In the genomic region with DNA sequence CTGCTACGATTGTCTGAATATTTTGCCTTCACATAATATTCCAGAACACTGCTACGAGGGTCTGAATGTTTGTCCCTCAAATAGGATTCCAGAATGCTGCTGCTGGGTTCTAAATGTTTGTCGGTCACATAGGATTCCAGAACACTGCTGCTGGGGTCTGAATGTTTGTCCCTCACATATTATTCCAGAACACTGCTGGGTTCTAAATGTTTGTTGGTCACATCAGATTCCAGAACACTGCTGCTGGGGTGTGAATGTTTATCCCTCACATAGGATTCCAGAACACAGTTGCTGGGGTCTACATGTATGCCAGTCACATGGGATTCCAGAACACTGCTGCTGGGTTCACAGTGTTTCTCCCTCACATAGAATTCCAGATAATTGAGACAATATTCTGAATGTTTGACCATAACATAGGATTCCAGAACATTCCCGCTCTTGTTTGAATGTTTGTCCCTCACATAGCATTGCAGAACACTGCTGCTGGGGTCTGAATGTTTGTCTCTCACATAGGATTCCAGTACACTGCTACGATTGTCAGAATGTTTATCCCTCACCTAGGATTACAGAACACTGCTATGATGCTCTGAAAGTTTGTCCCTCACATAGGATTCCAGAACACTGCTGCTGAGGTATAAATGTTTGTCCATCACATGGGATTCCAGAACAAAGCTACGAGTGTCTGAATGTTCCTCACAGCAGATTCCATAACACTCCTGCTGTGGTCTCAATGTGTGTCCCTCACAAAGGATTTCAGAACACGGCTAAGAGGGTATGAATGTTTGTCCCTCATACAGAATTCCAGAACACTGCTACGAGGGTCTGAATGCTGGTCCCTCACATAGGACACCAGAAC, we compare ENCODE assay signal across 23 cellular contexts.
DNase-seq lines count a peak whose midpoint lies in the region; ATAC-seq and TF ChIP-seq lines count a peak whose summit lies in the region.
"Had no signal": no experiment of that assay in that cellular context is flagged by ENCODE, and none has a peak within 500 bp of the region (broad histone marks: within the 10 kb centered on the region; RNA-seq: fewer than 3 reads in every experiment).

No MANE protein-coding gene starts in this region.

- no peak overlapping the region for H3K27ac Mint-ChIP-seq in endodermal cell
- H3K27ac Mint-ChIP-seq: CD14-positive monocyte; CD4-positive, alpha-beta T cell; CD8-positive, alpha-beta memory T cell; GM23338; H9 had no signal

- TF ChIP-seq CTCF in right atrium auricular region (IDR thresholded peaks at IDR 0.05) (no peak), endodermal cell (conservative IDR thresholded peaks at IDR 0.05) (no peak)

- H3K27me3 ChIP-seq in right atrium auricular region: no peaks in the 10 kb centered on the region
- peaks cover 50% of the 10 kb centered on the region for H3K27me3 ChIP-seq in endodermal cell (ENCODE audit: control insufficient read depth, insufficient read depth, low read length, poor library complexity, severe bottlenecking)
- no peaks in the 10 kb centered on the region for H3K27me3 ChIP-seq in subcutaneous abdominal adipose tissue (ENCODE audit: control insufficient read depth in 5 of 5, insufficient read depth in 4 of 5, low read length in 5 of 5)
- H3K27me3 ChIP-seq: BE2C; BLaER1 treated with 17β-estradiol and CSF1 and Interleukin-3, amounts not matched to agents 10 nM and 100 nM had no signal

- H3K27ac ChIP-seq in right atrium auricular region (no peak overlapping the region), endodermal cell (ENCODE audit: low read depth, low read length) (no peak overlapping the region), subcutaneous abdominal adipose tissue (ENCODE audit: low read depth, low read length) (no peak overlapping the region)
- H3K27ac ChIP-seq: 22Rv1; BLaER1 treated with 17β-estradiol and CSF1 and Interleukin-3, amounts not matched to agents 10 nM and 100 nM had no signal

- no peak overlapping the region for H3K4me3 Mint-ChIP-seq in endodermal cell
- H3K4me3 Mint-ChIP-seq: CD14-positive monocyte; CD4-positive, alpha-beta T cell; CD8-positive, alpha-beta memory T cell; GM23338; H9 had no signal

- H3K4me1 ChIP-seq in right atrium auricular region (no peaks in the 10 kb centered on the region), endodermal cell (ENCODE audit: control insufficient read depth, insufficient read depth, low read length) (no peaks in the 10 kb centered on the region), subcutaneous abdominal adipose tissue (ENCODE audit: control insufficient read depth in 5 of 5, insufficient read depth in 5 of 5, low read length in 5 of 5) (no peaks in the 10 kb centered on the region)
- H3K4me1 ChIP-seq: BE2C; BLaER1 treated with 17β-estradiol and CSF1 and Interleukin-3, amounts not matched to agents 10 nM and 100 nM had no signal

- no peaks in the 10 kb centered on the region for H3K36me3 ChIP-seq in right atrium auricular region
- no peaks in the 10 kb centered on the region for H3K36me3 ChIP-seq in endodermal cell (ENCODE audit: control insufficient read depth, insufficient read depth, low read length)
- H3K36me3 ChIP-seq in subcutaneous abdominal adipose tissue (ENCODE audit: control insufficient read depth in 5 of 5, insufficient read depth in 5 of 5, low read length in 5 of 5): no peaks in the 10 kb centered on the region
- H3K36me3 ChIP-seq: BE2C; BLaER1 treated with 17β-estradiol and CSF1 and Interleukin-3, amounts not matched to agents 10 nM and 100 nM had no signal

- WGBS in endodermal cell (ENCODE audit: insufficient coverage in 1 of 2, insufficient read length in 1 of 2), 2 experiments: 66% methylated on average over 8 of the region's 8 CpGs

- H3K27me3 Mint-ChIP-seq in endodermal cell (ENCODE audit: insufficient read depth): peaks cover 97% of the 10 kb centered on the region
- H3K27me3 Mint-ChIP-seq: CD4-positive, alpha-beta T cell; CD8-positive, alpha-beta memory T cell had no signal

- H3K9ac ChIP-seq in endodermal cell (ENCODE audit: extremely low read depth, low read length, poor library complexity, severe bottlenecking): no peak overlapping the region
- H3K9ac ChIP-seq in subcutaneous abdominal adipose tissue (ENCODE audit: low read length in 5 of 5): no peak overlapping the region
- H3K9ac ChIP-seq: BLaER1 treated with 17β-estradiol and CSF1 and Interleukin-3, amounts not matched to agents 10 nM and 100 nM had no signal

- H3K9me3 Mint-ChIP-seq in endodermal cell: peaks cover 98% of the 10 kb centered on the region

- intact Hi-C loops in left cardiac atrium (cut with DNase I): no loop called here

- peaks cover 7 to 71% of the 10 kb centered on the region in 2 donors for H3K9me3 ChIP-seq in right atrium auricular region
- peaks cover 86% of the 10 kb centered on the region for H3K9me3 ChIP-seq in endodermal cell (ENCODE audit: control insufficient read depth, low read length)
- peaks cover 51 to 92% (median 67%) of the 10 kb centered on the region in 5 donors for H3K9me3 ChIP-seq in subcutaneous abdominal adipose tissue (ENCODE audit: control insufficient read depth in 5 of 5, low read length in 5 of 5)
- H3K9me3 ChIP-seq: BLaER1 treated with 17β-estradiol and CSF1 and Interleukin-3, amounts not matched to agents 10 nM and 100 nM had no signal

- H3K4me3 ChIP-seq in right atrium auricular region (no peak overlapping the region), endodermal cell (ENCODE audit: low read length) (peak overlapping the region; percentile 11), subcutaneous abdominal adipose tissue (ENCODE audit: low read depth in 1 of 5, low read length in 5 of 5) (peak overlapping the region in 4 of 5 donors; percentile 6 to 23 (median 20))
- H3K4me3 ChIP-seq: BLaER1 treated with 17β-estradiol and CSF1 and Interleukin-3, amounts not matched to agents 10 nM and 100 nM; GM12878 had no signal

- DNase-seq in right atrium auricular region (ENCODE audit: low spot score) (peak; percentile 43), left cardiac atrium (no peak), endodermal cell (peak; percentile 22), medulla oblongata (ENCODE audit: extremely low spot score) (peak; percentile 5), superior temporal gyrus (ENCODE audit: extremely low spot score) (no peak), LoVo (ENCODE audit: low spot score) (no peak), left lobe of liver (ENCODE audit: low spot score) (no peak)
- DNase-seq: AML-193; BE2C; CD4-positive, alpha-beta T cell; CD8-positive, alpha-beta memory T cell; DMS 273 treated with DMSO at 0.1 percent for 48 hours; DMS79; EL; GDM1; H9 had no signal

- no peaks in the 10 kb centered on the region for H3K4me1 Mint-ChIP-seq in endodermal cell
- H3K4me1 Mint-ChIP-seq: CD14-positive monocyte; CD8-positive, alpha-beta memory T cell; GM23338; H9 had no signal

- ATAC-seq in left cardiac atrium (no peak), left lobe of liver (no peak)
- ATAC-seq: GM12878, GM23338, HCT116 had no signal

- H3K36me3 Mint-ChIP-seq in endodermal cell (ENCODE audit: low read depth): peaks cover 2% of the 10 kb centered on the region
- H3K36me3 Mint-ChIP-seq: CD14-positive monocyte had no signal

Comparison
In these comparisons a context has a peak if more than half of its experiments do, and no peak if none do; other contexts are left out.
1. DNase-seq: peak in right atrium auricular region (single experiment), endodermal cell (single experiment) and medulla oblongata (single experiment); none in left cardiac atrium (single experiment), superior temporal gyrus (single experiment), LoVo (single experiment) and left lobe of liver (single experiment).
2. H3K4me3 ChIP-seq: peak in endodermal cell (single experiment) and subcutaneous abdominal adipose tissue (4 of 5); none in right atrium auricular region (0 of 2).